1 cellular context compared by ENCODE assay signal in the genomic region with DNA sequence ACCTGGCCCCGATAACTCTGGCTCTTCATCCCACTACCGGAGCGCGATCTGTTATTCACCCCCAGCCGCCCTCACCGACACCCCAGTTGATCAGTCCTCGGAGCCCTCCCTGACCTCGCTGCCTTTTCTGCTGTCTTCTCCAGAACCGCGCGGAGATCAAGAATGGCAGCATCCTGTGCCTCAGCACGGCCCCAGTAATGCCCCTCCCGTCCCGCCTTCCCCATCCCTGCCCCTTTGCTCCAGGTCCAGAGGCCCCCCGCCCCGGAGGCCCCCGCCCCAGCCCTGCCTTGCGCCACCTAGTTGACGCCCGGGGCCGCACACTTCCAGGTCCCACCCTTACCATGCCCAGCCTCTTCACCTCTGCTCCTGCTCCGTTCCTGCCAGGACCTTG.
TF ChIP-seq lines count a peak whose summit lies in the region.

No MANE protein-coding gene starts in this region.

TF ChIP-seq in H1, 55 proteins besides CTCF, POLR2A, EP300 and RAD21:
- TF ChIP-seq SIN3A (conservative IDR thresholded peaks at IDR 0.05 in 1 of 2, IDR thresholded peaks at IDR 0.05 in 1 of 2; ENCODE audit: low read depth in 1 of 2, low read length in 2 of 2) (peak in 1 of 2 experiments; percentile 8; a peak in 1 of 4 replicates), CHD2 (IDR thresholded peaks at IDR 0.05; ENCODE audit: low read length) (no peak), KDM4A (IDR thresholded peaks at IDR 0.05; ENCODE audit: low read depth, low read length, severe bottlenecking) (no peak), PHF8 (conservative IDR thresholded peaks at IDR 0.05; ENCODE audit: low read depth, low read length) (0 out of 2 replicates have a peak, but pooled peaks have one; percentile 3)
